8 cellular contexts compared by ENCODE assay signal in the genomic region with DNA sequence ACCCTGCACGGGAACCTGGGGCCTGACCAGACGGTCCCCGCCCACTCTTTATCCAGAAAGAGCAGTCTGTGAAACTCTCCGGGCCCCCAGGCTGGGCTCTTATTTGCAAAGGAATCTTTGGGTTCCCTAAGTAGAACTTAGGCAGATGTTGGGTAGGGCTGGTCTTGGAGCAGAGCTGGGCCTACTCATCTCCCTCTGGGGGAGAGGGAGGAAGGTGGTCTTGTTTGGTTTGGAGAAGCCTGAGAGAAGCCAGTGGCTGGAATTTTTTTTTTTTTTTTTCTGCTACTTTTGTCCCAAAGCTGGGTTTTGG. TPM values are rescaled to one million over a fixed set of nuclear protein-coding genes. Genes with fewer than 3 reads are reported as not detected.
DNase-seq lines count a peak whose midpoint lies in the region; ATAC-seq and TF ChIP-seq lines count a peak whose summit lies in the region.

No MANE protein-coding gene starts in this region.

- peaks cover 69 to 78% (median 75%) of the 10 kb centered on the region in 3 donors for H3K4me1 Mint-ChIP-seq in CD8-positive, alpha-beta memory T cell

- TF ChIP-seq CTCF in Panc1 (IDR thresholded peaks at IDR 0.05) (no peak), epithelial cell of esophagus (IDR thresholded peaks at IDR 0.05; ENCODE audit: insufficient read depth, low read depth, low read length, missing control alignments) (no peak), osteoblast (IDR thresholded peaks at IDR 0.05; ENCODE audit: extremely low read depth, low read depth, low read length) (no peak)

- H3K27ac Mint-ChIP-seq in CD8-positive, alpha-beta memory T cell = peak overlapping the region; percentile 92 to 99 (median 95)

- peaks cover 0 to 13% (median 3%) of the 10 kb centered on the region in 3 donors for H3K36me3 Mint-ChIP-seq in CD8-positive, alpha-beta memory T cell

- peaks cover 47% of the 10 kb centered on the region for H4K20me1 ChIP-seq in osteoblast (ENCODE audit: insufficient read depth, low read length)

- H3K4me1 ChIP-seq in CD8-positive, alpha-beta memory T cell (ENCODE audit: insufficient read depth, low read length) = peaks cover 75% of the 10 kb centered on the region
- peaks cover 10% of the 10 kb centered on the region for H3K4me1 ChIP-seq in Panc1 (ENCODE audit: control insufficient read depth, insufficient read depth, low read length)
- peaks cover 18% of the 10 kb centered on the region for H3K4me1 ChIP-seq in osteoblast (ENCODE audit: insufficient read depth, low read length)

- peak overlapping the region; percentile 4 for H2AFZ ChIP-seq in osteoblast (ENCODE audit: low read length)

- peak overlapping the region; percentile 80 for H3K27ac ChIP-seq in CD8-positive, alpha-beta memory T cell (ENCODE audit: low read depth, low read length)
- H3K27ac ChIP-seq in Panc1 (ENCODE audit: low read length) (peak overlapping the region; percentile 70), osteoblast (ENCODE audit: low read depth, low read length) (peak overlapping the region; percentile 46)

- H3K4me2 ChIP-seq in osteoblast (ENCODE audit: insufficient read depth, low read length) = peak overlapping the region; percentile 80

- no peaks in the 10 kb centered on the region for H3K9me3 ChIP-seq in CD8-positive, alpha-beta memory T cell (ENCODE audit: low read length)
- H3K9me3 ChIP-seq in Panc1 (ENCODE audit: control insufficient read depth, insufficient read depth, low read depth, low read length) (no peaks in the 10 kb centered on the region), osteoblast (ENCODE audit: low read depth, low read length) (no peaks in the 10 kb centered on the region)

- CTCF ChIA-PET in CD8-positive, alpha-beta memory T cell (lab: Charles Lee) = interaction anchor here (0.6 to 7.5 kb wide), 8 partner anchors 18 to 203 kb away, joined by 3 to 193 read pairs (median 4); a partner anchor contains a TSS
- CTCF ChIA-PET in Panc1 (lab: Charles Lee) = interaction anchor here (0.6 kb wide), 2 partner anchors 109 to 166 kb away, joined by 3 read pairs; no protein-coding TSS in a partner anchor

- no TSS peak for BruUV-seq in Panc1 (replicated peaks; lab: Mats Ljungman, UMichigan)

- POLR2A ChIA-PET in CD8-positive, alpha-beta memory T cell (lab: Charles Lee) = interaction anchor here (0.6 to 4.1 kb wide), 4 partner anchors 9 to 249 kb away, joined by 3 to 69 read pairs (median 4); no protein-coding TSS in a partner anchor
- POLR2A ChIA-PET in Panc1 (lab: Charles Lee) = interaction anchor here (0.6 kb wide), 1 partner anchor 202 kb away, joined by 6 read pairs; a partner anchor contains a TSS

- no peaks in the 10 kb centered on the region for H3K36me3 ChIP-seq in CD8-positive, alpha-beta memory T cell (ENCODE audit: insufficient read depth, low read length)
- H3K36me3 ChIP-seq in Panc1 (ENCODE audit: control insufficient read depth, insufficient read depth, low read length) (no peaks in the 10 kb centered on the region), osteoblast (ENCODE audit: insufficient read depth, low read length) (no peaks in the 10 kb centered on the region)

- ATAC-seq in Panc1 = no peak
- ATAC-seq in GM21737 (IDR thresholded peaks at IDR 0.05; ENCODE audit: unreplicated experiment) = no peak
- ATAC-seq in GM19035 (IDR thresholded peaks at IDR 0.05; ENCODE audit: unreplicated experiment) = no peak

- DNase-seq in CD8-positive, alpha-beta memory T cell = no peak
- DNase-seq in Panc1 (ENCODE audit: low read depth, low spot score) = no peak
- no peak for DNase-seq in epithelial cell of esophagus (ENCODE audit: low read depth)
- DNase-seq in osteoblast (ENCODE audit: insufficient read length, low spot score, missing footprints) = peak; percentile 93
- no peak for DNase-seq in HK-2 (ENCODE audit: unreplicated experiment)
- DNase-seq in NCI-H2227 (lab: John Stamatoyannopoulos, UW; ENCODE audit: unreplicated experiment) = no peak

- H3K4me3 ChIP-seq in CD8-positive, alpha-beta memory T cell (ENCODE audit: low read length) = peak overlapping the region; percentile 85
- H3K4me3 ChIP-seq in Panc1 (ENCODE audit: low read depth in 2 of 2, low read length in 2 of 2) = peak overlapping the region; percentile 64 to 77
- H3K4me3 ChIP-seq in epithelial cell of esophagus (ENCODE audit: low read length) = peak overlapping the region; percentile 65
- peak overlapping the region; percentile 87 for H3K4me3 ChIP-seq in osteoblast (ENCODE audit: insufficient read depth, low read length)

- H3K9me3 Mint-ChIP-seq in CD8-positive, alpha-beta memory T cell = no peaks in the 10 kb centered on the region

- intact Hi-C loops in Panc1 (cut with micrococcal nuclease; ENCODE audit: unreplicated experiment) = no loop called here

- H3K4me3 Mint-ChIP-seq in CD8-positive, alpha-beta memory T cell = peak overlapping the region; percentile 89 to 98 (median 94)

- H3K79me2 ChIP-seq in osteoblast (ENCODE audit: insufficient read depth, low read length) = peaks cover 63% of the 10 kb centered on the region

- H3K27me3 Mint-ChIP-seq in CD8-positive, alpha-beta memory T cell = peaks cover 0 to 2% of the 10 kb centered on the region in 2 donors

- in situ Hi-C loops in Panc1 (cut with HindIII; ENCODE audit: low pct_unique_long_range_greater_than_20kb, low sequenced_read_pairs) = no loop called here

- H3K27me3 ChIP-seq in CD8-positive, alpha-beta memory T cell (ENCODE audit: insufficient read depth, low read length, poor library complexity, severe bottlenecking) = no peaks in the 10 kb centered on the region
- H3K27me3 ChIP-seq in Panc1 (ENCODE audit: control insufficient read depth, insufficient read depth, low read length) (no peaks in the 10 kb centered on the region), osteoblast (ENCODE audit: insufficient read depth, low read length) (no peaks in the 10 kb centered on the region)

RNA-seq across cellular contexts. Expression of a gene that starts 0.8 kb away (rescaled TPM):
- total RNA-seq in CD8-positive, alpha-beta memory T cell = 100 to 1,000 TPM; 104 to 108 TPM
- 73.5 TPM for polyA plus RNA-seq in CD8-positive, alpha-beta memory T cell
- total RNA-seq in Panc1 (2021; ENCODE audit: unreplicated experiment) = 159 TPM
- polyA plus RNA-seq in Panc1 (2012; ENCODE audit: insufficient read length) = 189 TPM
- 72.4 and 73.7 TPM in 2 replicates for total RNA-seq in osteoblast
